19 cellular contexts compared by ENCODE assay signal in the genomic region with DNA sequence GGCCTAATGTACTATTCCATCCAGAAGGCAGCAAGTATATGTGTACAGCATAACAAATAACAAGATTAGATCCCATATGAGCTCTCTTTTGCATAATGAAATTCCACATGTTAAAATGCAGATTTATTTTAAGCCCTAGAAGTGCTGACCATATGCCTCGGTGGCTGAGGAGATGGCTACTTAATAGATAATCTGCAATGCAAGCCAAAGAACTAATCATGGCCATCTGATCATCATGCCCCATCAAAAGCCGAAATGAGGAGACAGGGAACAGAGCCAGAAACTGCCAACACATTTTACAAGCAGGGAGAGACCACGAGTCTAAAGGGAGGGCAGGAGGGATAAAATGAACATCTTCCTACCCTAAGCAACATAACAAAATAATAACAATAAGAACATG.
"Had no signal": no experiment of that assay in that cellular context is flagged by ENCODE, and none has a peak within 500 bp of the region (broad histone marks: within the 10 kb centered on the region; RNA-seq: fewer than 3 reads in every experiment).

No MANE protein-coding gene starts in this region.

- H3K36me3 Mint-ChIP-seq: stimulated activated naive B cell treated with anti-CD40 and anti-IgM and Interleukin-4, amounts not matched to agents 10 μg/mL and 1 μg/mL and 100 μg/mL, for 72 hours had no signal

- H3K36me3 ChIP-seq: gastroesophageal sphincter, spleen, tibial nerve had no signal

- DNase-seq: effector memory CD4-positive, alpha-beta T cell; kidney; left colon; left ventricle myocardium superior; mesenchymal stem cell; midbrain; nephron progenitor cell; spleen; stimulated activated CD4-positive, alpha-beta T cell treated with anti-CD3 and anti-CD28 coated beads, Interleukin-2, amount 100 ng/mL, for 24 hours; stimulated activated CD4-positive, alpha-beta T cell treated with anti-CD3 and anti-CD28 coated beads, Interleukin-4, amount 100 ng/mL, for 4 hours; stimulated activated naive B cell treated with anti-CD40 and anti-IgM and Interleukin-4, amounts not matched to agents 10 μg/mL and 1 μg/mL and 100 μg/mL, for 72 hours; stimulated activated naive CD8-positive, alpha-beta T cell treated with anti-CD3 and anti-CD28 coated beads, Interleukin-15, amount 100 ng/mL, for 72 hours; testis had no signal

- FAIRE-seq: endometrium, kidney had no signal

- H3K4me1 Mint-ChIP-seq: stimulated activated naive B cell treated with anti-CD40 and anti-IgM and Interleukin-4, amounts not matched to agents 10 μg/mL and 1 μg/mL and 100 μg/mL, for 72 hours; stimulated activated naive CD8-positive, alpha-beta T cell treated with anti-CD3 and anti-CD28 coated beads, Interleukin-15, amount 100 ng/mL, for 72 hours had no signal

- H3K9me3 ChIP-seq: gastroesophageal sphincter, testis, tibial nerve had no signal

- H3K4me3 Mint-ChIP-seq: nephron progenitor cell; stimulated activated naive B cell treated with anti-CD40 and anti-IgM and Interleukin-4, amounts not matched to agents 10 μg/mL and 1 μg/mL and 100 μg/mL, for 72 hours; stimulated activated naive CD8-positive, alpha-beta T cell treated with anti-CD3 and anti-CD28 coated beads, Interleukin-15, amount 100 ng/mL, for 72 hours had no signal

- H3K27me3 Mint-ChIP-seq: stimulated activated naive B cell treated with anti-CD40 and anti-IgM and Interleukin-4, amounts not matched to agents 10 μg/mL and 1 μg/mL and 100 μg/mL, for 72 hours; stimulated activated naive CD8-positive, alpha-beta T cell treated with anti-CD3 and anti-CD28 coated beads, Interleukin-15, amount 100 ng/mL, for 72 hours had no signal

- H3K4me3 ChIP-seq: gastroesophageal sphincter, lung, spleen, testis, tibial nerve had no signal

- H3K4me1 ChIP-seq: gastroesophageal sphincter, spleen, testis, tibial nerve had no signal

- H3K27ac Mint-ChIP-seq: nephron progenitor cell; stimulated activated naive B cell treated with anti-CD40 and anti-IgM and Interleukin-4, amounts not matched to agents 10 μg/mL and 1 μg/mL and 100 μg/mL, for 72 hours; stimulated activated naive CD8-positive, alpha-beta T cell treated with anti-CD3 and anti-CD28 coated beads, Interleukin-15, amount 100 ng/mL, for 72 hours had no signal

- ATAC-seq: esophagus mucosa; gastroesophageal sphincter; left colon; left ventricle myocardium superior; sciatic nerve; stimulated activated naive B cell treated with anti-CD40 and anti-IgM and Interleukin-4, amounts not matched to agents 10 μg/mL and 1 μg/mL and 100 μg/mL, for 72 hours; stimulated activated naive CD8-positive, alpha-beta T cell treated with anti-CD3 and anti-CD28 coated beads, Interleukin-15, amount 100 ng/mL, for 72 hours had no signal

- H3K27me3 ChIP-seq: gastroesophageal sphincter, spleen, testis, tibial nerve had no signal

- H3K27ac ChIP-seq: gastroesophageal sphincter, spleen, testis, tibial nerve had no signal

- H3K9me3 Mint-ChIP-seq: nephron progenitor cell had no signal
